26 cellular contexts compared by ENCODE assay signal in the genomic region with DNA sequence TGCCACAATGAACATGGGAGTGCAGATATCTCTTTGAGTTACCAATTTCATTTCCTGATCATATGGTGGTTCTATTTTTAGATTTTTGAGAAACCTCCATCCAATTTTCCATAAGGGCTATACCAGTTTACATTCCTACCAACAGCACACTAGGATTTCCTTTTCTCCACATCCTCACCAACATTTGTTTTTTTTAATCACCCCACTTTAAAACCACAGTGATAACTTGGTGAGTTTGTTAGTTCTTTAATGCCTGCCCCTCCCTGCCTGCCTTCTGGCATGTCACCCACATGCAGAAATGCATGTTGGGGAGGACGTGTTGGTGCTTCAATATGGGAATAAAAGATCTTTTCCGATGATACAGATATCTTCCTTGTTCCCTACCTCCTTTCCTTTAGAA.
"Had no signal": no experiment of that assay in that cellular context is flagged by ENCODE, and none has a peak within 500 bp of the region (broad histone marks: within the 10 kb centered on the region; RNA-seq: fewer than 3 reads in every experiment).

No MANE protein-coding gene starts in this region.

- DNase-seq: activated CD4-positive, alpha-beta T cell treated with anti-CD3 and anti-CD28 coated beads for 4 hours; activated CD4-positive, alpha-beta T cell treated with anti-CD3 and anti-CD28 coated beads, Interleukin-2, amount 50 U/mL, for 4 hours; activated CD8-positive, alpha-beta memory T cell treated with anti-CD3 and anti-CD28 coated beads, Interleukin-2, amount 50 U/mL, for 48 hours; activated CD8-positive, alpha-beta T cell treated with anti-CD3 and anti-CD28 coated beads, Interleukin-2, amount 10 ng/mL, durations not matched to agents 7 days and 5 days; activated naive CD4-positive, alpha-beta T cell treated with anti-CD3 and anti-CD28 coated beads, Interleukin-2, amount 50 U/mL, for 16 hours; activated naive CD8-positive, alpha-beta T cell treated with anti-CD3 and anti-CD28 coated beads, Interleukin-2, amount 10 ng/mL, durations not matched to agents 7 days and 5 days; activated T-cell treated with anti-CD3 and anti-CD28 coated beads, Interleukin-2, amount 50 U/mL, for 1 hour; adrenal gland; anterior cingulate cortex; caudate nucleus; Karpas-422; NCI-H1092; NCI-H1417 treated with DMSO at 0.1 percent for 48 hours; NCI-H1694; NCI-H2029; NCI-H2107; NCI-H2171 treated with DMSO at 0.1 percent for 48 hours; NCI-H226; NCI-H526; NCI-H774; OCI-M1; RPMI8226 had no signal

- ATAC-seq: activated CD4-positive, CD25-positive, alpha-beta regulatory T cell treated with anti-CD3 and anti-CD28 coated beads, Interleukin-2, amount 50 U/mL, for 24 hours; activated CD8-positive, alpha-beta T cell treated with anti-CD3 and anti-CD28 coated beads, Interleukin-2, amount 10 ng/mL, durations not matched to agents 7 days and 5 days; Panc1; Right ventricle myocardium inferior; SK-N-SH treated with all-trans-retinoic acid at 6 μM for 48 hours had no signal
